8 cellular contexts compared by ENCODE assay signal in the genomic region with DNA sequence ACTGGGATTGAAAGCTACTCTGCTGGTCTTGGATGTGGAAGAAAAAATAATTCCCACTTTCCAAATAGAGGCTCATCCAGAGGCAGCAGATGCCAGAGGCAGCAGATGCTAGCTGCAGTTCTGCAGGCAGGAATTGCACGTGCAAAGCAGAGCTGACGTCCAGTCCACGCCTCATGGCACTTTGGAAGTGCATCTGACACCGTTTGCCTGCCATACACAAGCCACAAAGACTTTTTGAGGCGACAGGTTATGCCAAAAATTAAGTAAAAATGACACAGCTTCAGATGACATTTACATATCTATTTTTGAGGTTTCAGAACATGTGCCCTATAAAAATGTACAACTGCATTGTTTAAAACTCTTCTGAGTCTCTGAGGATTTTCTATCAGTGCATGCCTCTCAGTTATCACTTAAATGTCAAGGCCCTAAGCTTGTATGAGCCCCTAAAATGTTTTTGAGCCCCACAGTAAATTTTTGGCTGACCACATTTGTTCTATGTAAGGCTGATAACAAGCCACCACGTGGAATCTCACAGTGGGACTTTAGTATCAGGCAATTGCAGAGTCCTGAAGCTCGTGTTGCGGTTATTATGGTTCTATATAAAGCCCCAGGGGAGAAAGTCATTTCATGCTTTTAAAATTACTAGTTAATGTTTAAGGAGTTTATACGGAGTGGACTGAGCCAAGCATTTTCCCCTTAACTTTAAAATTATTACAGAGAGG.
DNase-seq lines count a peak whose midpoint lies in the region; ATAC-seq lines count a peak whose summit lies in the region.

No MANE protein-coding gene starts in this region.

- H3K4me1 ChIP-seq in right cardiac atrium (ENCODE audit: control insufficient read depth, insufficient read depth, low read length) = peaks cover 3% of the 10 kb centered on the region

- intact Hi-C loops in right cardiac atrium (cut with DNase I) = no loop called here

- H3K4me3 Mint-ChIP-seq in activated CD4-positive, alpha-beta T cell treated with anti-CD3 and anti-CD28 coated beads, Interleukin-2, amount 10 ng/mL, durations not matched to agents 7 days and 5 days = no peak overlapping the region

- no peaks in the 10 kb centered on the region for H3K27me3 ChIP-seq in right cardiac atrium (ENCODE audit: control insufficient read depth, insufficient read depth)

- CTCF ChIA-PET in activated CD4-positive, alpha-beta T cell treated with anti-CD3 and anti-CD28 coated beads, Interleukin-2, amount 10 ng/mL, durations not matched to agents 7 days and 5 days (lab: Charles Lee) = interaction anchor here (0.6 to 1.2 kb wide), 4 partner anchors 11 to 340 kb away, joined by 3 read pairs; no protein-coding TSS in a partner anchor

- peaks cover 49% of the 10 kb centered on the region for H3K4me1 Mint-ChIP-seq in activated CD4-positive, alpha-beta T cell treated with anti-CD3 and anti-CD28 coated beads, Interleukin-2, amount 10 ng/mL, durations not matched to agents 7 days and 5 days

- no peak for DNase-seq in activated CD4-positive, alpha-beta T cell treated with anti-CD3 and anti-CD28 coated beads, Interleukin-2, amount 10 ng/mL, durations not matched to agents 7 days and 5 days
- DNase-seq in activated CD4-positive, alpha-beta T cell treated with anti-CD3 and anti-CD28 coated beads, Interleukin-2, amount 50 U/mL, for 48 hours = no peak
- DNase-seq in RPMI7951 (ENCODE audit: low read depth) (peak; percentile 92), right cardiac atrium (peak in 2 of 3 donors; percentile 25 to 53), GDM1 (lab: John Stamatoyannopoulos, UW) (no peak), midbrain (lab: John Stamatoyannopoulos, UW) (no peak), AML-193 (lab: John Stamatoyannopoulos, UW) (no peak)

- H3K27ac ChIP-seq in right cardiac atrium (ENCODE audit: low read length) = no peak overlapping the region

- ATAC-seq in HG02870 (IDR thresholded peaks at IDR 0.05; ENCODE audit: unreplicated experiment) (peak; percentile 81), right cardiac atrium (peak; percentile 22 to 38)

- H3K4me3 ChIP-seq in right cardiac atrium (ENCODE audit: low read length) = no peak overlapping the region

- no peaks in the 10 kb centered on the region for H3K9me3 ChIP-seq in right cardiac atrium (ENCODE audit: control insufficient read depth, low read length)

- WGBS in right cardiac atrium = 43% methylated on average over 9 of the region's 9 CpGs

- H3K36me3 Mint-ChIP-seq in activated CD4-positive, alpha-beta T cell treated with anti-CD3 and anti-CD28 coated beads, Interleukin-2, amount 10 ng/mL, durations not matched to agents 7 days and 5 days (ENCODE audit: low read depth) = peaks cover 22% of the 10 kb centered on the region

- peak overlapping the region; percentile 51 for H3K27ac Mint-ChIP-seq in activated CD4-positive, alpha-beta T cell treated with anti-CD3 and anti-CD28 coated beads, Interleukin-2, amount 10 ng/mL, durations not matched to agents 7 days and 5 days

- no peaks in the 10 kb centered on the region for H3K27me3 Mint-ChIP-seq in activated CD4-positive, alpha-beta T cell treated with anti-CD3 and anti-CD28 coated beads, Interleukin-2, amount 10 ng/mL, durations not matched to agents 7 days and 5 days

- peaks cover 19% of the 10 kb centered on the region for H3K9me3 Mint-ChIP-seq in activated CD4-positive, alpha-beta T cell treated with anti-CD3 and anti-CD28 coated beads, Interleukin-2, amount 10 ng/mL, durations not matched to agents 7 days and 5 days

- POLR2A ChIA-PET in activated CD4-positive, alpha-beta T cell treated with anti-CD3 and anti-CD28 coated beads, Interleukin-2, amount 10 ng/mL, durations not matched to agents 7 days and 5 days (lab: Charles Lee) = no interaction called here

Comparison
In these comparisons a context has a peak if more than half of its experiments do, and no peak if none do; other contexts are left out.
1. DNase-seq: peak in RPMI7951 (single experiment) and right cardiac atrium (2 of 3); none in activated CD4-positive, alpha-beta T cell treated with anti-CD3 and anti-CD28 coated beads, Interleukin-2, amount 10 ng/mL, durations not matched to agents 7 days and 5 days (single experiment), activated CD4-positive, alpha-beta T cell treated with anti-CD3 and anti-CD28 coated beads, Interleukin-2, amount 50 U/mL, for 48 hours (0 of 2), GDM1 (single experiment), midbrain (single experiment) and AML-193 (0 of 2).